19 cellular contexts compared by ENCODE assay signal in the genomic region with DNA sequence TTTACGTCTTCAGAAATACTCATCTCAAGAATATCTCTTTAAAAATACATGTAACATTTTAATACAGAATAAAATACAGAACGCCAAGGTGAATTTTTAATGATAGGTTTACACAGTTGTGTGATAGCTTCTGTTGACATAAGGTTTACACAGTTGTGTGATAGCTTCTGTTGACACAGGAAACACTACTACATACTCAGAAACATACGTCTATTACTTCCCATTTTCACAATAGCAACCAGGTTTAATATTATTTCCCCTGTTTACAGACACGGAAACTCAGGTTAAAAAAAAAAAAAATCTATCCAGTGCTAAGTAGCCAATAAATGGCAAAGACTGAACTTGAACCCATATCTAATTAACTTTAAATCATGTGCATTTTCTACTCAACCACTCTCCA.
DNase-seq lines count a peak whose midpoint lies in the region; ATAC-seq and TF ChIP-seq lines count a peak whose summit lies in the region.
"Had no signal": no experiment of that assay in that cellular context is flagged by ENCODE, and none has a peak within 500 bp of the region (broad histone marks: within the 10 kb centered on the region; RNA-seq: fewer than 3 reads in every experiment).

No MANE protein-coding gene starts in this region.

- H3K4me3 Mint-ChIP-seq in glutamatergic neuron (ENCODE audit: unreplicated experiment), result no peak overlapping the region
- H3K4me3 Mint-ChIP-seq: CD4-positive, alpha-beta T cell had no signal

- no peaks in the 10 kb centered on the region for H3K36me3 Mint-ChIP-seq in glutamatergic neuron (ENCODE audit: unreplicated experiment)

- H3K27ac Mint-ChIP-seq in glutamatergic neuron (ENCODE audit: unreplicated experiment), result no peak overlapping the region
- H3K27ac Mint-ChIP-seq: CD4-positive, alpha-beta T cell had no signal

- DNase-seq in NCI-H510A treated with DMSO at 0.1 percent for 48 hours (lab: John Stamatoyannopoulos, UW) (peak; percentile 39), NCI-H510A (lab: John Stamatoyannopoulos, UW) (no peak), NCI-H460 (ENCODE audit: extremely low read depth, low read depth) (peak; percentile 64), SHP77 treated with DMSO at 0.1 percent for 48 hours (lab: John Stamatoyannopoulos, UW) (peak; percentile 41), glutamatergic neuron (no peak), NCI-H2171 (lab: John Stamatoyannopoulos, UW) (no peak)
- DNase-seq: AML-193; CD4-positive, alpha-beta T cell; DMS79 treated with DMSO at 0.1 percent for 48 hours; GOT3; HCEC 1CT; KBM-7; MV-4-11; NCI-H1694 treated with DMSO at 0.1 percent for 48 hours; NCI-H446 treated with DMSO at 0.1 percent for 48 hours; PC-9; SK-N-SH; T-helper 2 cell had no signal

- H3K27me3 Mint-ChIP-seq in glutamatergic neuron (ENCODE audit: unreplicated experiment), result peaks cover 2% of the 10 kb centered on the region
- H3K27me3 Mint-ChIP-seq: CD4-positive, alpha-beta T cell had no signal

- no peak for TF ChIP-seq CTCF in glutamatergic neuron (IDR thresholded peaks at IDR 0.05; ENCODE audit: partially characterized antibody, unreplicated experiment)

- no peak for ATAC-seq in HG02981 (IDR thresholded peaks at IDR 0.05; ENCODE audit: unreplicated experiment)

- peaks cover 10% of the 10 kb centered on the region for H3K4me1 Mint-ChIP-seq in glutamatergic neuron (ENCODE audit: low read depth, unreplicated experiment)

- H3K9me3 Mint-ChIP-seq in glutamatergic neuron (ENCODE audit: unreplicated experiment), result no peaks in the 10 kb centered on the region

Comparison
In these comparisons a context has a peak if more than half of its experiments do, and no peak if none do; other contexts are left out.
1. DNase-seq: peak in NCI-H510A treated with DMSO at 0.1 percent for 48 hours (single experiment), NCI-H460 (single experiment) and SHP77 treated with DMSO at 0.1 percent for 48 hours (single experiment); none in NCI-H510A (single experiment), glutamatergic neuron (single experiment) and NCI-H2171 (single experiment).